Comparison of ENCODE assay signal across 16 cellular contexts in genomic region chrX:153673398-153674218, GRCh38. TPM values are rescaled to one million over a fixed set of nuclear protein-coding genes. Genes with fewer than 3 reads are reported as not detected.
A peak's percentile ranks its signal among the peaks of the same experiment; 100 is the strongest.
DNase-seq lines count a peak whose midpoint lies in the region; ATAC-seq, FAIRE-seq and TF ChIP-seq lines count a peak whose summit lies in the region.
"Had no signal": no experiment of that assay in that cellular context is flagged by ENCODE, and none has a peak within 500 bp of the region (broad histone marks: within the 10 kb centered on the region; RNA-seq: fewer than 3 reads in every experiment).

Gene PNCK, minus strand, starts transcription at chrX:153673813. Its CDS starts 737 bp downstream, at chrX:153673076.

- H3K4me3 Mint-ChIP-seq in H9, result peak within 1 kb of the TSS; percentile 47 to 72
- H3K4me3 Mint-ChIP-seq in nephron progenitor cell, result peak within 1 kb of the TSS; percentile 65
- H3K4me3 Mint-ChIP-seq: dendritic cell treated with granulocyte-macrophage colony-stimulating factor and Interleukin-4, amounts not matched to agents 40 ng/mL and 50 ng/mL, for 4 days had no signal

- H3K14ac ChIP-seq in H9 (ENCODE audit: insufficient read depth, low read length), result no peak within 1 kb of the TSS; the same call in 1 of the 2 replicates

- H4K5ac ChIP-seq in H9 (ENCODE audit: insufficient read length, low read depth, low read length), result no peak within 1 kb of the TSS

- no peak within 1 kb of the TSS for H3K9ac ChIP-seq in H9 (ENCODE audit: extremely low read depth, insufficient read length, low read length)

- no peak within 1 kb of the TSS for H3K56ac ChIP-seq in H9 (ENCODE audit: insufficient read length, low read depth, low read length)

- TF ChIP-seq CTCF in A549 (IDR thresholded peaks at IDR 0.05) (no peak), H9 (conservative IDR thresholded peaks at IDR 0.05) (0 out of 3 replicates have a peak, but pooled peaks have one; percentile 8), nephron progenitor cell (IDR thresholded peaks at IDR 0.05) (no peak)

- no peak within 1 kb of the TSS for H4K8ac ChIP-seq in H9 (replicated peaks; ENCODE audit: insufficient read length, low read depth, low read length)

- no peak within 1 kb of the TSS for H3K18ac ChIP-seq in H9 (ENCODE audit: insufficient read length, low read depth, low read length)

- H3K36me3 Mint-ChIP-seq in H9 (ENCODE audit: insufficient read depth in 1 of 3, low read depth in 3 of 3) (peaks cover 2 to 10% (median 6%) of the 10 kb centered on the region in 3 experiments; a peak in 4 of 7 replicates), nephron progenitor cell (ENCODE audit: low read depth) (peaks cover 5% of the 10 kb centered on the region)
- H3K36me3 Mint-ChIP-seq: CD4-positive, CD25-positive, alpha-beta regulatory T cell had no signal

- H3K4me2 ChIP-seq in A549 (peak within 1 kb of the TSS; percentile 37; the same call in 2 of the 3 replicates), H9 (ENCODE audit: insufficient read depth, insufficient read length, low read length) (no peak within 1 kb of the TSS)

- no peak within 1 kb of the TSS for H2BK120ac ChIP-seq in H9 (ENCODE audit: low read depth, low read length, poor library complexity, severe bottlenecking)

- no peaks in the 10 kb centered on the region for H3K23me2 ChIP-seq in H9 (ENCODE audit: insufficient read length, low read depth, low read length, poor library complexity, severe bottlenecking)

- no peaks in the 10 kb centered on the region; the same call in 1 of the 2 replicates for H3K27me3 ChIP-seq in H9 (ENCODE audit: insufficient read depth, low read length)
- no peaks in the 10 kb centered on the region for H3K27me3 ChIP-seq in ectodermal cell (ENCODE audit: control insufficient read depth, insufficient read depth, low read length, poor library complexity, severe bottlenecking)

- no peak within 1 kb of the TSS for H2BK12ac ChIP-seq in H9 (ENCODE audit: insufficient read length, low read depth, low read length)

- H3K27ac ChIP-seq in A549, result no peak within 1 kb of the TSS
- no peak within 1 kb of the TSS for H3K27ac ChIP-seq in H9 (ENCODE audit: insufficient read length, low read depth, low read length)
- peak within 1 kb of the TSS; percentile 50 for H3K27ac ChIP-seq in ectodermal cell (ENCODE audit: insufficient read depth, low read depth, low read length, poor library complexity, severe bottlenecking)
- H3K27ac ChIP-seq: skin epidermis had no signal

- no peak within 1 kb of the TSS for H2BK20ac ChIP-seq in H9 (ENCODE audit: low read depth, low read length, poor library complexity, severe bottlenecking)

- no peak for TF ChIP-seq RAD21 in A549 (conservative IDR thresholded peaks at IDR 0.05 in 1 of 2, IDR thresholded peaks at IDR 0.05 in 1 of 2)

- CTCF ChIA-PET in A549 (lab: Yijun Ruan, JAX), result interaction anchor here (0.8 to 1.4 kb wide), 4 partner anchors 12 to 164 kb away, joined by 3 to 5 read pairs (median 3); no protein-coding TSS in a partner anchor

- H3K4ac ChIP-seq in H9 (ENCODE audit: low read depth, low read length), result no peak within 1 kb of the TSS

- no peak within 1 kb of the TSS for H2BK5ac ChIP-seq in H9 (ENCODE audit: insufficient read length, low read length)

- H3K9me3 ChIP-seq in A549 (no peaks in the 10 kb centered on the region), H9 (ENCODE audit: control insufficient read depth, low read depth, low read length) (peaks cover 7% of the 10 kb centered on the region), ectodermal cell (ENCODE audit: control insufficient read depth, low read length) (no peaks in the 10 kb centered on the region)

- no peaks in the 10 kb centered on the region for H4K20me1 ChIP-seq in H9 (ENCODE audit: control insufficient read depth, insufficient read depth, insufficient read length)

- H3K4me1 ChIP-seq in A549, result no peaks in the 10 kb centered on the region
- no peaks in the 10 kb centered on the region for H3K4me1 ChIP-seq in H9 (ENCODE audit: insufficient read depth, low read length)
- peaks cover 5% of the 10 kb centered on the region for H3K4me1 ChIP-seq in ectodermal cell (ENCODE audit: control insufficient read depth, insufficient read depth, low read length)

- no peaks in the 10 kb centered on the region for H3K79me1 ChIP-seq in H9 (ENCODE audit: insufficient read depth, low read depth, low read length, poor library complexity, severe bottlenecking)

- no peak within 1 kb of the TSS for H2AFZ ChIP-seq in H9 (ENCODE audit: low read length)

- H3K4me3 ChIP-seq in A549 (no peak within 1 kb of the TSS), ectodermal cell (ENCODE audit: insufficient read depth, low read depth, low read length) (peak within 1 kb of the TSS; percentile 23)
- H3K4me3 ChIP-seq: skin epidermis had no signal

- no peak for TF ChIP-seq EP300 in A549 (IDR thresholded peaks at IDR 0.05)

- H3K4me1 Mint-ChIP-seq in H9, result peaks cover 10 to 23% of the 10 kb centered on the region in 2 experiments
- H3K4me1 Mint-ChIP-seq in nephron progenitor cell, result peaks cover 17% of the 10 kb centered on the region

- H3K27me3 Mint-ChIP-seq in H9 (ENCODE audit: low read depth) (peaks cover 14% of the 10 kb centered on the region), nephron progenitor cell (ENCODE audit: low read depth, poor library complexity) (peaks cover 33% of the 10 kb centered on the region)

- no peak within 1 kb of the TSS for H3T11ph ChIP-seq in H9 (ENCODE audit: low read length)

- no peak within 1 kb of the TSS for H2AK5ac ChIP-seq in H9 (ENCODE audit: insufficient read length, low read length)

- H3K27ac Mint-ChIP-seq in H9 (peak within 1 kb of the TSS in 1 of 3 experiments; percentile 33; a peak in 2 of 7 replicates), nephron progenitor cell (no peak within 1 kb of the TSS)
- H3K27ac Mint-ChIP-seq: dendritic cell treated with granulocyte-macrophage colony-stimulating factor and Interleukin-4, amounts not matched to agents 40 ng/mL and 50 ng/mL, for 4 days had no signal

- H4K91ac ChIP-seq in H9 (ENCODE audit: insufficient read length, low read depth, low read length), result no peak within 1 kb of the TSS

- no peak within 1 kb of the TSS for H3K23ac ChIP-seq in H9 (ENCODE audit: insufficient read length, low read depth, low read length)

- no peak for TF ChIP-seq POLR2A in A549 (IDR thresholded peaks at IDR 0.05; ENCODE audit: low read length)

- no peak for FAIRE-seq in A549 (lab: Jason Lieb, UNC)

- 40% methylated on average over 12 of the region's 99 CpGs for WGBS in A549 (ENCODE audit: missing lambda C conversion rate)
- no CpG with 5 or more reads among the region's 99 CpGs for WGBS in H9 (ENCODE audit: extremely low coverage, insufficient read length, low lambda C conversion rate)
- 4 to 6% methylated on average over 98 to 99 of the region's 99 CpGs for WGBS in ectodermal cell, 2 experiments

- POLR2A ChIA-PET in A549 (lab: Yijun Ruan, JAX), result no interaction called here

- H3K36me3 ChIP-seq in ectodermal cell (ENCODE audit: control insufficient read depth, insufficient read depth, low read length), result no peaks in the 10 kb centered on the region

- H3K9me3 Mint-ChIP-seq in H9 (peaks cover 54 to 64% of the 10 kb centered on the region in 2 experiments), nephron progenitor cell (peaks cover 46% of the 10 kb centered on the region)
- H3K9me3 Mint-ChIP-seq: dendritic cell treated with granulocyte-macrophage colony-stimulating factor and Interleukin-4, amounts not matched to agents 40 ng/mL and 50 ng/mL, for 4 days had no signal

- no peaks in the 10 kb centered on the region for H3K79me2 ChIP-seq in H9 (ENCODE audit: insufficient read depth, low read length)

- no peak for ATAC-seq in A549
- no peak for ATAC-seq in HG03354 (IDR thresholded peaks at IDR 0.05; ENCODE audit: poor library complexity, severe bottlenecking, unreplicated experiment)
- no peak for ATAC-seq in GM19023 (IDR thresholded peaks at IDR 0.05; ENCODE audit: unreplicated experiment)
- ATAC-seq in HG03342 (IDR thresholded peaks at IDR 0.05; ENCODE audit: unreplicated experiment), result no peak

- no peak within 1 kb of the TSS for H2BK15ac ChIP-seq in H9 (ENCODE audit: low read depth, low read length)

- DNase-seq in A549 (ENCODE audit: low read depth in 1 of 2, low spot score in 1 of 2) (no peak), H9 (no peak), nephron progenitor cell (no peak), NCI-H2196 treated with DMSO at 0.1 percent for 48 hours (lab: John Stamatoyannopoulos, UW; ENCODE audit: unreplicated experiment) (no peak)
- DNase-seq: activated CD4-positive, alpha-beta T cell treated with anti-CD3 and anti-CD28 coated beads for 48 hours; activated naive CD4-positive, alpha-beta T cell treated with Interleukin-2 at 50 U/mL for 16 hours; CD4-positive, CD25-positive, alpha-beta regulatory T cell; NCI-H1436 had no signal

TF ChIP-seq in A549, 52 proteins besides CTCF, POLR2A, EP300 and RAD21 (continues in another document):
- no peak for TF ChIP-seq ZC3H11A (IDR thresholded peaks at IDR 0.05)
- no peak for TF ChIP-seq BHLHE40 (IDR thresholded peaks at IDR 0.05; ENCODE audit: low read depth, low read length)
- no peak for TF ChIP-seq HMGXB4 (CRISPR knock-in tag; IDR thresholded peaks at IDR 0.05; ENCODE audit: borderline replicate concordance)
- TF ChIP-seq RFX5 (IDR thresholded peaks at IDR 0.05), result no peak
- no peak for TF ChIP-seq RARB (CRISPR knock-in tag; IDR thresholded peaks at IDR 0.05)
- TF ChIP-seq EHMT2 (IDR thresholded peaks at IDR 0.05; ENCODE audit: low read depth), result no peak
- no peak for TF ChIP-seq MAZ (IDR thresholded peaks at IDR 0.05; ENCODE audit: borderline replicate concordance, low read depth, low read length)

RNA-seq across cellular contexts. Expression of gene PNCK, which starts in this region (rescaled TPM):
- 0.17 TPM in 2 replicates for polyA plus RNA-seq in A549 (2011; rRNA removed)
- polyA plus RNA-seq in A549 (2012; cell fraction: cytosol; rRNA removed), result 0.08 and 0.09 TPM in 2 replicates
- 0.64 and 1.3 TPM in 2 replicates for polyA plus RNA-seq in A549 (2012; cell fraction: nucleus; rRNA removed)
- polyA plus RNA-seq in A549 (2017; fragmentation: RNase III; extraction: RNeasy Plus Mini Kit Qiagen cat#74134 plus additional on column Dnase treatment), result 0.13 to 0.30 TPM (median 0.25 TPM) in 3 replicates
- polyA minus RNA-seq in A549 (2011; rRNA and poly(A)+ RNA removed), result not detected in 2 replicates
- 26.2 and 26.8 TPM in 2 replicates for total RNA-seq in H9 (2021)
- 33.7 TPM for polyA plus RNA-seq in ectodermal cell (2013, experiment 1 of 4)
- polyA plus RNA-seq in ectodermal cell (2013, experiment 2 of 4), result 45.3 TPM
- polyA plus RNA-seq in ectodermal cell (2013, experiment 3 of 4), result 36.2 TPM
- 39.7 TPM for polyA plus RNA-seq in ectodermal cell (2013, experiment 4 of 4)
- total RNA-seq: glomerular endothelial cell, lung microvascular endothelial cell had no signal
- polyA plus RNA-seq: CD4-positive, CD25-positive, alpha-beta regulatory T cell had no signal
